In genomic region chr1:33517596-33518250, GRCh38 we compare ENCODE assay signal across 22 cellular contexts. TPM values are rescaled to one million over a fixed set of nuclear protein-coding genes. Genes with fewer than 3 reads are reported as not detected.
A peak's percentile ranks its signal among the peaks of the same experiment; 100 is the strongest.
DNase-seq lines count a peak whose midpoint lies in the region; ATAC-seq, FAIRE-seq and TF ChIP-seq lines count a peak whose summit lies in the region.
"Had no signal": no experiment of that assay in that cellular context is flagged by ENCODE, and none has a peak within 500 bp of the region (broad histone marks: within the 10 kb centered on the region; RNA-seq: fewer than 3 reads in every experiment).

No MANE protein-coding gene starts in this region.

- no peak overlapping the region for H3K4me2 ChIP-seq in H1 (ENCODE audit: insufficient read depth in 1 of 2, low read depth in 2 of 2, low read length in 2 of 2)
- no peak overlapping the region for H3K4me2 ChIP-seq in PC-3 (ENCODE audit: low read length)

- no peaks in the 10 kb centered on the region for H3K79me1 ChIP-seq in H1 (ENCODE audit: low read depth, low read length)

- H3K36me3 Mint-ChIP-seq in nephron progenitor cell (ENCODE audit: low read depth) (no peaks in the 10 kb centered on the region), CD14-positive monocyte (no peaks in the 10 kb centered on the region)
- no peaks in the 10 kb centered on the region for H3K36me3 Mint-ChIP-seq in CD4-positive, alpha-beta T cell (ENCODE audit: low read depth)
- H3K36me3 Mint-ChIP-seq: activated naive CD4-positive, alpha-beta T cell treated with anti-CD3 and anti-CD28 coated beads, Interleukin-2, amount 50 U/mL, for 24 hours; CD4-positive, alpha-beta memory T cell had no signal

- POLR2A ChIA-PET in H1 (lab: Charles Lee; ENCODE audit: partially characterized antibody), result no interaction called here
- POLR2A ChIA-PET in PC-3 (lab: Charles Lee; ENCODE audit: unreplicated experiment), result no interaction called here
- POLR2A ChIA-PET in CD4-positive, alpha-beta T cell (lab: Charles Lee), result no interaction called here

- ATAC-seq in PC-3, result no peak
- ATAC-seq in CD4-positive, alpha-beta T cell (ENCODE audit: poor library complexity), result no peak
- ATAC-seq: effector memory CD8-positive, alpha-beta T cell; sciatic nerve had no signal

- H3K36me3 ChIP-seq in H1 (ENCODE audit: control insufficient read depth in 2 of 4, insufficient read depth in 4 of 4, low read length in 3 of 4), result peaks cover 0 to 3% (median 0%) of the 10 kb centered on the region in 4 experiments; a peak in 1 of 8 replicates
- no peaks in the 10 kb centered on the region for H3K36me3 ChIP-seq in PC-3 (ENCODE audit: low read depth, low read length)
- H3K36me3 ChIP-seq: ovary, thoracic aorta had no signal

- H3K4me3 ChIP-seq in H1 (ENCODE audit: extremely low read depth in 1 of 4, insufficient read depth in 2 of 4, low read depth in 3 of 4, low read length in 4 of 4) (no peak overlapping the region), PC-3 (ENCODE audit: low read length) (no peak overlapping the region)
- H3K4me3 ChIP-seq: ovary, thoracic aorta had no signal

- no peak for TF ChIP-seq CTCF in H1 (IDR thresholded peaks at IDR 0.05; ENCODE audit: control extremely low read depth in 1 of 3, insufficient read depth in 1 of 3, low read depth in 1 of 3, low read length in 3 of 3)
- TF ChIP-seq CTCF in nephron progenitor cell (IDR thresholded peaks at IDR 0.05), result no peak
- TF ChIP-seq CTCF in CD14-positive monocyte (IDR thresholded peaks at IDR 0.05), result no peak
- TF ChIP-seq CTCF in PC-3 (conservative IDR thresholded peaks at IDR 0.05; ENCODE audit: low read depth, low read length), result no peak
- no peak for TF ChIP-seq CTCF in CD4-positive, alpha-beta T cell (IDR thresholded peaks at IDR 0.05)

- H3K27ac Mint-ChIP-seq in nephron progenitor cell, result no peak overlapping the region
- H3K27ac Mint-ChIP-seq in CD14-positive monocyte, result no peak overlapping the region
- no peak overlapping the region for H3K27ac Mint-ChIP-seq in CD4-positive, alpha-beta T cell
- H3K27ac Mint-ChIP-seq: activated naive CD4-positive, alpha-beta T cell treated with anti-CD3 and anti-CD28 coated beads, Interleukin-2, amount 50 U/mL, for 24 hours; CD4-positive, alpha-beta memory T cell; effector memory CD8-positive, alpha-beta T cell had no signal

- TF ChIP-seq RAD21 in H1 (IDR thresholded peaks at IDR 0.05 in 1 of 2, conservative IDR thresholded peaks at IDR 0.05 in 1 of 2; ENCODE audit: low read depth in 2 of 2, low read length in 2 of 2), result no peak

- no peak overlapping the region for H3K23ac ChIP-seq in H1 (ENCODE audit: insufficient read length)

- H4K20me1 ChIP-seq in H1 (replicated peaks in 1 of 2; ENCODE audit: control insufficient read depth in 1 of 2, insufficient read depth in 2 of 2, low read length in 2 of 2) (peaks cover 2 to 4% of the 10 kb centered on the region in 2 experiments), PC-3 (ENCODE audit: low read length) (no peaks in the 10 kb centered on the region)

- no peak overlapping the region for H4K5ac ChIP-seq in H1 (ENCODE audit: insufficient read length, low read depth, low read length)

- no peaks in the 10 kb centered on the region for H3K79me2 ChIP-seq in H1 (ENCODE audit: control insufficient read depth in 1 of 2, insufficient read depth in 2 of 2, low read length in 2 of 2)
- no peaks in the 10 kb centered on the region for H3K79me2 ChIP-seq in PC-3 (ENCODE audit: low read length)

- H4K8ac ChIP-seq in H1 (ENCODE audit: extremely low read depth, insufficient read depth, low read length), result no peak overlapping the region

- H3F3A ChIP-seq in PC-3 (ENCODE audit: low read length, unreplicated experiment), result no peaks in the 10 kb centered on the region

- H2AFZ ChIP-seq in H1 (ENCODE audit: low read length), result no peak overlapping the region
- H2AFZ ChIP-seq in PC-3 (ENCODE audit: low read length), result no peak overlapping the region

- H3K9ac ChIP-seq in H1 (replicated peaks in 1 of 4; ENCODE audit: extremely low read depth in 1 of 4, low read depth in 3 of 4, low read length in 3 of 4) (no peak overlapping the region), PC-3 (ENCODE audit: low read length) (no peak overlapping the region)

- no peak overlapping the region for H4K91ac ChIP-seq in H1 (replicated peaks; ENCODE audit: insufficient read length, low read length)

- 86% methylated on average over 9 of the region's 12 CpGs; no CpG with 5 or more reads in 1 of the 2 experiments for WGBS in H1 (ENCODE audit: extremely low coverage in 1 of 2, insufficient coverage in 1 of 2, insufficient read length in 1 of 2, insufficient replicate concordance in 2 of 2, low coverage in 1 of 2, low lambda C conversion rate in 2 of 2, missing lambda C conversion rate in 1 of 2), 2 experiments

- H3K14ac ChIP-seq in H1 (ENCODE audit: insufficient read length), result no peak overlapping the region

- no peaks in the 10 kb centered on the region for H3K9me3 ChIP-seq in H1 (ENCODE audit: insufficient read depth in 2 of 2, low read depth in 1 of 2, low read length in 1 of 2)
- H3K9me3 ChIP-seq in PC-3 (ENCODE audit: low read length), result no peaks in the 10 kb centered on the region
- no peaks in the 10 kb centered on the region for H3K9me3 ChIP-seq in CD4-positive, alpha-beta T cell (ENCODE audit: control insufficient read depth, low read length)
- H3K9me3 ChIP-seq: ovary, thoracic aorta had no signal

- no peak for FAIRE-seq in H1 (lab: Jason Lieb, UNC)
- FAIRE-seq: astrocyte, keratinocyte had no signal

- H3K56ac ChIP-seq in H1 (replicated peaks; ENCODE audit: insufficient read length, low read depth, low read length), result peak overlapping the region; percentile 24

- no peaks in the 10 kb centered on the region for H3K9me2 ChIP-seq in PC-3 (replicated peaks; ENCODE audit: low read length)

- H2AK5ac ChIP-seq in H1 (ENCODE audit: low read depth, low read length), result no peak overlapping the region

- BruUV-seq in PC-3 (replicated peaks; lab: Mats Ljungman, UMichigan), result no TSS peak

- CTCF ChIA-PET in H1 (lab: Charles Lee; ENCODE audit: partially characterized antibody), result no interaction called here
- CTCF ChIA-PET in PC-3 (lab: Charles Lee), result no interaction called here
- CTCF ChIA-PET in CD4-positive, alpha-beta T cell (lab: Charles Lee), result no interaction called here

- no peak overlapping the region for H3K4ac ChIP-seq in H1 (replicated peaks; ENCODE audit: insufficient read length, low read depth, low read length)

- no peak overlapping the region for H2BK15ac ChIP-seq in H1 (ENCODE audit: low read length)

- no peak overlapping the region for H2BK20ac ChIP-seq in H1 (ENCODE audit: low read length)

- no peak overlapping the region for H3K18ac ChIP-seq in H1 (ENCODE audit: extremely low read depth, low read length)

- intact Hi-C loops in CD14-positive monocyte (cut with micrococcal nuclease) (no loop called here), PC-3 (cut with micrococcal nuclease) (no loop called here)
- intact Hi-C loops in CD4-positive, alpha-beta T cell (cut with DNase I, micrococcal nuclease), result loop anchor here in 1 of 2 experiments (5.0 kb wide), 1 partner anchor 940 kb away; no protein-coding TSS in a partner anchor

- H3K27ac ChIP-seq in H1 (ENCODE audit: low read depth, low read length), result no peak overlapping the region
- no peak overlapping the region for H3K27ac ChIP-seq in PC-3 (ENCODE audit: low read length)
- no peak overlapping the region for H3K27ac ChIP-seq in CD4-positive, alpha-beta T cell (ENCODE audit: low read depth, low read length)
- H3K27ac ChIP-seq: ovary, thoracic aorta had no signal

- H3K27me3 Mint-ChIP-seq in nephron progenitor cell (ENCODE audit: low read depth, poor library complexity) (peaks cover 13% of the 10 kb centered on the region), CD14-positive monocyte (ENCODE audit: low read depth in 3 of 3) (peaks cover 14 to 15% (median 15%) of the 10 kb centered on the region in 3 donors)
- peaks cover 33% of the 10 kb centered on the region for H3K27me3 Mint-ChIP-seq in CD4-positive, alpha-beta T cell

- H2BK5ac ChIP-seq in H1 (ENCODE audit: low read depth, low read length), result 0 out of 2 replicates have a peak overlapping the region, but pooled peaks have one; percentile 24

- no peaks in the 10 kb centered on the region for H3K9me3 Mint-ChIP-seq in nephron progenitor cell
- H3K9me3 Mint-ChIP-seq in CD14-positive monocyte, result peaks cover 0 to 2% (median 0%) of the 10 kb centered on the region in 7 donors
- H3K9me3 Mint-ChIP-seq in CD4-positive, alpha-beta T cell, result no peaks in the 10 kb centered on the region
- H3K9me3 Mint-ChIP-seq: activated naive CD4-positive, alpha-beta T cell treated with anti-CD3 and anti-CD28 coated beads, Interleukin-2, amount 50 U/mL, for 24 hours; CD4-positive, alpha-beta memory T cell; effector memory CD8-positive, alpha-beta T cell had no signal

- no peak for TF ChIP-seq POLR2A in H1 (IDR thresholded peaks at IDR 0.05; ENCODE audit: control extremely low read depth in 1 of 2, low read depth in 2 of 2, low read length in 2 of 2)

- H3K4me1 ChIP-seq in H1 (replicated peaks in 1 of 4; ENCODE audit: control insufficient read depth in 3 of 4, insufficient read depth in 4 of 4, low read length in 3 of 4), result peaks cover 0 to 7% (median 2%) of the 10 kb centered on the region in 4 experiments; a peak in 5 of 7 replicates
- peaks cover 15% of the 10 kb centered on the region; the same call in 1 of the 2 replicates for H3K4me1 ChIP-seq in PC-3 (ENCODE audit: insufficient read depth, low read length)

- no peak overlapping the region for H3K4me3 Mint-ChIP-seq in nephron progenitor cell
- H3K4me3 Mint-ChIP-seq in CD14-positive monocyte, result no peak overlapping the region
- H3K4me3 Mint-ChIP-seq in CD4-positive, alpha-beta T cell, result no peak overlapping the region
- H3K4me3 Mint-ChIP-seq: activated naive CD4-positive, alpha-beta T cell treated with anti-CD3 and anti-CD28 coated beads, Interleukin-2, amount 50 U/mL, for 24 hours; CD4-positive, alpha-beta memory T cell; effector memory CD8-positive, alpha-beta T cell had no signal

- H3K4me1 Mint-ChIP-seq in nephron progenitor cell (peaks cover 22% of the 10 kb centered on the region), CD14-positive monocyte (no peaks in the 10 kb centered on the region)
- no peaks in the 10 kb centered on the region for H3K4me1 Mint-ChIP-seq in CD4-positive, alpha-beta T cell (ENCODE audit: low read depth)
- H3K4me1 Mint-ChIP-seq: activated naive CD4-positive, alpha-beta T cell treated with anti-CD3 and anti-CD28 coated beads, Interleukin-2, amount 50 U/mL, for 24 hours; CD4-positive, alpha-beta memory T cell had no signal

- H2BK120ac ChIP-seq in H1 (replicated peaks; ENCODE audit: low read depth, low read length), result no peak overlapping the region

- H3K23me2 ChIP-seq in H1 (ENCODE audit: low read depth, low read length), result no peaks in the 10 kb centered on the region

- H2BK12ac ChIP-seq in H1 (ENCODE audit: low read depth, low read length), result no peak overlapping the region

- H3K27me3 ChIP-seq in H1 (replicated peaks in 1 of 4; ENCODE audit: control insufficient read depth in 3 of 4, extremely low read depth in 1 of 4, insufficient read depth in 3 of 4, low read length in 3 of 4) (no peaks in the 10 kb centered on the region), PC-3 (ENCODE audit: low read length) (peaks cover 10% of the 10 kb centered on the region; the same call in 1 of the 2 replicates)
- peaks cover 13% of the 10 kb centered on the region for H3K27me3 ChIP-seq in CD4-positive, alpha-beta T cell (ENCODE audit: control insufficient read depth, insufficient read depth, low read length)
- H3K27me3 ChIP-seq: ovary had no signal

- no peak for TF ChIP-seq EP300 in H1 (IDR thresholded peaks at IDR 0.05; ENCODE audit: borderline replicate concordance in 1 of 2, low read depth in 2 of 2, low read length in 2 of 2)

- DNase-seq in AG08396 (ENCODE audit: low spot score) (peak; percentile 71), HCEC 1CT (peak; percentile 28), H1 (ENCODE audit: low read depth in 1 of 2, low spot score in 2 of 2) (no peak), nephron progenitor cell (peak; percentile 12), DMS153 (lab: John Stamatoyannopoulos, UW) (no peak), CD14-positive monocyte (ENCODE audit: low spot score) (no peak), PC-3 (no peak)
- no peak for DNase-seq in CD4-positive, alpha-beta T cell
- DNase-seq: CD4-positive, alpha-beta memory T cell; cerebellar nuclear complex; DMS79 treated with DMSO at 0.1 percent for 48 hours; effector memory CD8-positive, alpha-beta T cell; Karpas-422; NCI-H1048; NCI-H524 treated with DMSO at 0.1 percent for 48 hours; Right ventricle myocardium superior had no signal

RNA-seq across cellular contexts. Expression of gene ZSCAN20, which starts 45.3 kb away (rescaled TPM):
- total RNA-seq in H1 (2021; fragmentation: NEBNext Ultra II Directional; extraction: Animal tissue kit (Norgen Biotek cat#: 25700)), result 3.4 and 3.7 TPM in 2 replicates
- polyA plus RNA-seq in H1 (2011; rRNA removed) (0.70 and 0.93 TPM in 2 replicates), CD14-positive monocyte (under 1 TPM; 0.29 TPM)
- polyA plus RNA-seq in H1 (2011; cell fraction: cytosol; rRNA removed), result 1.2 TPM
- 1.3 TPM for polyA plus RNA-seq in H1 (2011; cell fraction: nucleus; rRNA removed)
- 1.5 to 1.9 TPM (median 1.8 TPM) in 4 replicates for polyA plus RNA-seq in H1 (2012, experiment 1 of 2)
- polyA plus RNA-seq in H1 (2012, experiment 2 of 2), result 0.16 TPM
- polyA plus RNA-seq in H1 (2013, experiment 1 of 2), result 1.0 TPM
- 0.88 TPM for polyA plus RNA-seq in H1 (2013, experiment 2 of 2)
- polyA minus RNA-seq in H1 (2011; rRNA and poly(A)+ RNA removed), result 5.1 and 5.3 TPM in 2 replicates
- polyA minus RNA-seq in H1 (2011; cell fraction: cytosol; rRNA and poly(A)+ RNA removed), result 3.2 TPM
- polyA minus RNA-seq in H1 (2011; cell fraction: nucleus; rRNA and poly(A)+ RNA removed), result 3.4 TPM
- total RNA-seq in PC-3 (2014; rRNA removed), result 0.84 and 1.6 TPM in 2 replicates
- under 1 TPM; 0.27 to 0.50 TPM for total RNA-seq in CD4-positive, alpha-beta T cell

Comparison
In these comparisons a context has a peak if more than half of its experiments do, and no peak if none do; other contexts are left out.
1. DNase-seq: peak in AG08396 (single experiment), HCEC 1CT (single experiment) and nephron progenitor cell (single experiment); none in H1 (0 of 2), DMS153 (single experiment), CD14-positive monocyte (single experiment), PC-3 (single experiment) and CD4-positive, alpha-beta T cell (0 of 10).